In genomic region chr15:96395687-96396086, GRCh38 we compare ENCODE assay signal across 26 cellular contexts.
"Had no signal": no experiment of that assay in that cellular context is flagged by ENCODE, and none has a peak within 500 bp of the region (broad histone marks: within the 10 kb centered on the region; RNA-seq: fewer than 3 reads in every experiment).

No MANE protein-coding gene starts in this region.

- H3K27ac Mint-ChIP-seq: activated B cell treated with CpG ODN at 0.5 μM for 24 hours; activated CD4-positive, alpha-beta T cell treated with anti-CD3 and anti-CD28 coated beads for 36 hours; activated naive CD8-positive, alpha-beta T cell; activated T-cell treated with anti-CD3 and anti-CD28 coated beads, Interleukin-2, amount 50 U/mL, for 24 hours; activated T-helper 17 cell treated with anti-CD3 and anti-CD28 coated beads, Interleukin-2, amount 50 U/mL, for 72 hours; effector memory CD8-positive, alpha-beta T cell; nephron progenitor cell; stimulated activated naive CD8-positive, alpha-beta T cell treated with anti-CD3 and anti-CD28 coated beads, Interleukin-15, amount 100 ng/mL, for 72 hours had no signal

- H3K4me1 ChIP-seq: adrenal gland, ascending aorta, heart left ventricle, pancreas, suprapubic skin had no signal

- H3K4me3 Mint-ChIP-seq: activated B cell treated with CpG ODN at 0.5 μM for 24 hours; activated CD4-positive, alpha-beta T cell treated with anti-CD3 and anti-CD28 coated beads for 36 hours; activated naive CD8-positive, alpha-beta T cell; activated T-cell treated with anti-CD3 and anti-CD28 coated beads, Interleukin-2, amount 50 U/mL, for 24 hours; activated T-helper 17 cell treated with anti-CD3 and anti-CD28 coated beads, Interleukin-2, amount 50 U/mL, for 72 hours; effector memory CD8-positive, alpha-beta T cell; nephron progenitor cell; stimulated activated naive CD8-positive, alpha-beta T cell treated with anti-CD3 and anti-CD28 coated beads, Interleukin-15, amount 100 ng/mL, for 72 hours had no signal

- DNase-seq: activated B cell treated with CpG ODN at 0.5 μM for 24 hours; activated CD4-positive, alpha-beta T cell treated with anti-CD3 and anti-CD28 coated beads for 36 hours; activated CD4-positive, alpha-beta T cell treated with anti-CD3 and anti-CD28 coated beads, Interleukin-2, amount 50 U/mL, for 4 hours; activated CD8-positive, alpha-beta memory T cell treated with anti-CD3 and anti-CD28 coated beads for 24 hours; activated CD8-positive, alpha-beta memory T cell treated with anti-CD3 and anti-CD28 coated beads, Interleukin-2, amount 50 U/mL, for 4 hours; activated T-cell treated with anti-CD3 and anti-CD28 coated beads, Interleukin-2, amount 50 U/mL, for 24 hours; adrenal gland; central memory CD4-positive, alpha-beta T cell; effector memory CD8-positive, alpha-beta T cell; heart left ventricle; islet precursor cell; left cardiac atrium; mesenchymal stem cell; mucosa of descending colon; nephron progenitor cell; pancreas; right cardiac atrium; stimulated activated CD4-positive, alpha-beta T cell treated with anti-CD3 and anti-CD28 coated beads, Interleukin-1b, Interleukin-23, amount 100 ng/mL, for 48 hours; stimulated activated naive CD8-positive, alpha-beta T cell treated with anti-CD3 and anti-CD28 coated beads, Interleukin-15, amount 100 ng/mL, for 72 hours; T-helper 9 cell had no signal

- H3K36me3 Mint-ChIP-seq: activated naive CD8-positive, alpha-beta T cell had no signal

- H3K9me3 ChIP-seq: adrenal gland, ascending aorta, heart left ventricle, mucosa of descending colon, pancreas, suprapubic skin, tibial nerve had no signal

- H3K27me3 ChIP-seq: adrenal gland, ascending aorta, pancreas, tibial nerve had no signal

- H3K4me3 ChIP-seq: adrenal gland, ascending aorta, heart left ventricle, mucosa of descending colon, pancreas, skin epidermis, suprapubic skin, tibial nerve had no signal

- H3K9me3 Mint-ChIP-seq: activated B cell treated with CpG ODN at 0.5 μM for 24 hours; activated T-cell treated with anti-CD3 and anti-CD28 coated beads, Interleukin-2, amount 50 U/mL, for 24 hours; activated T-helper 17 cell treated with anti-CD3 and anti-CD28 coated beads, Interleukin-2, amount 50 U/mL, for 72 hours; nephron progenitor cell had no signal

- ATAC-seq: activated CD4-positive, alpha-beta T cell treated with anti-CD3 and anti-CD28 coated beads for 36 hours; activated T-helper 17 cell treated with anti-CD3 and anti-CD28 coated beads, Interleukin-2, amount 50 U/mL, for 72 hours; effector memory CD8-positive, alpha-beta T cell; heart left ventricle; left cardiac atrium; mucosa of descending colon; pancreas; right cardiac atrium; stimulated activated naive CD8-positive, alpha-beta T cell treated with anti-CD3 and anti-CD28 coated beads, Interleukin-15, amount 100 ng/mL, for 72 hours had no signal

- H3K27ac ChIP-seq: adrenal gland, ascending aorta, heart left ventricle, pancreas, skin epidermis, suprapubic skin, tibial nerve had no signal

- H3K36me3 ChIP-seq: adrenal gland, ascending aorta, heart left ventricle, pancreas, suprapubic skin had no signal

- H3K4me1 Mint-ChIP-seq: activated B cell treated with CpG ODN at 0.5 μM for 24 hours; activated CD4-positive, alpha-beta T cell treated with anti-CD3 and anti-CD28 coated beads for 36 hours; activated T-helper 17 cell treated with anti-CD3 and anti-CD28 coated beads, Interleukin-2, amount 50 U/mL, for 72 hours; stimulated activated naive CD8-positive, alpha-beta T cell treated with anti-CD3 and anti-CD28 coated beads, Interleukin-15, amount 100 ng/mL, for 72 hours had no signal
